In the genomic region with DNA sequence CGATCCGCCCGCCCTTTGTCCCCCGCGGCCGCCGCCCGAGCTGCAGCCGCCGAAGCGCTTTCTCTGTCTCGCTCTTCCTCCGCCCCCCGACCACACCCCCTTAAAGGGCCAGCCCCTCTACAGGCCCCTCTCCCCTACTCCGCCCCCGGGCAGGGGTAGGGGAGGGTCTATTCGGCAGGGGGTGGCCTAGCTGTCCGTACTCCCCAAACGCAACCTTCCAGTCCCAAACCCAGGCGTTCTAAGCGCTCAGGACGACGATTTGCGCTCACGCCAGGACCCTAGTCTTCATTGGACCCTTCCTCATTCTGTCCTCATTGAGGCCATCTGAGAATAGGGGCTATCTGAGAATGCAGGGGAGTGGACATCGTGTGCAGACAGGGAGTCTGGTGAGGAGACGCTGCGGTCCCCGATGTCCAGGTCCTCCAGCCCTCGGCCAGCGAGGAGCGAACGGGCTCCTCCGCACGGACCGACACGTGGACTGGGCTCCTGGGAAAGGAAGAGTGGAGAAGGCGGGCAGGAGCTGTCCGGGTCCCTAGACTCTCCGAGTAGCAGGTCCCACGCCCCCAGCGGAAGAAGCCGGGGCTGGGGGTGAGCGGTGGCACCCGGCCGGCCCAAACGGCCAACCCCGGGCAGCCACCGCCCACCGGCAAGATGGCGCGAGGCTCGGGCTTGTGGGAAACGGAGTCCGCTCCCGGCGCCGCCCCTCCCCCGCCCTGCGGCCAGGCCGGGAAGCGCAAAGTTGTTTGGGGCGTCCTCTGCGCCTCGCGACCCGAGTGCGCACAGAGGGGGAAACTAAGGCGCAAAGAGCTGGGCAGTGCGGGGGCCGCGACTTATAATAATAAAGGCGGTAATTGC, we compare ENCODE assay signal across 8 cellular contexts. TPM values are rescaled to one million over a fixed set of nuclear protein-coding genes. Genes with fewer than 3 reads are reported as not detected.
DNase-seq lines count a peak whose midpoint lies in the region; FAIRE-seq and TF ChIP-seq lines count a peak whose summit lies in the region.

PPP1R14B (minus strand) TSS at position 70 of the 855 bp plus-strand sequence. CDS start 270 bp downstream, outside the sequence.

- H3K4me3 Mint-ChIP-seq in endothelial cell (ENCODE audit: unreplicated experiment) = peak within 1 kb of the TSS; percentile 93

- TF ChIP-seq CTCF in OCI-LY3 (IDR thresholded peaks at IDR 0.05; ENCODE audit: low read depth, low read length) (no peak), endothelial cell (IDR thresholded peaks at IDR 0.05; ENCODE audit: unreplicated experiment) (peak; percentile 8)

- DNase-seq in GM18507 (ENCODE audit: extremely low spot score, insufficient read length, low read depth) (no peak), activated T-cell treated with anti-CD3 and anti-CD28 coated beads for 1 hour (ENCODE audit: low read depth) (peak; percentile 74), endothelial cell (ENCODE audit: low spot score) (peak; percentile 84), mesenteric fat pad (ENCODE audit: low spot score) (no peak), H54 (ENCODE audit: insufficient read length, low spot score) (no peak)
- DNase-seq in stimulated activated CD8-positive, alpha-beta memory T cell treated with anti-CD3 and anti-CD28 coated beads, Interleukin-15, amount 100 ng/mL, for 1 hour (ENCODE audit: low read depth) = peak; percentile 54

- peak within 1 kb of the TSS; percentile 66 for H2AFZ ChIP-seq in OCI-LY3 (ENCODE audit: low read depth, low read length)

- H3K4me2 ChIP-seq in OCI-LY3 (ENCODE audit: low read length) = peak within 1 kb of the TSS; percentile 98

- H3K9me3 ChIP-seq in HUES64 (ENCODE audit: insufficient read depth, low read depth, low read length) = no peaks in the 10 kb centered on the region
- H3K9me3 ChIP-seq in OCI-LY3 (ENCODE audit: insufficient read depth, low read length) = no peaks in the 10 kb centered on the region

- H3K27me3 ChIP-seq in HUES64 (ENCODE audit: insufficient read depth, low read length) (no peaks in the 10 kb centered on the region), OCI-LY3 (ENCODE audit: low read depth, low read length) (no peaks in the 10 kb centered on the region)

- peaks cover 26% of the 10 kb centered on the region for H3K4me1 Mint-ChIP-seq in endothelial cell (ENCODE audit: unreplicated experiment)

- H3K27ac ChIP-seq in HUES64 (ENCODE audit: low read depth, low read length) (peak within 1 kb of the TSS; percentile 93), OCI-LY3 (ENCODE audit: low read length) (peak within 1 kb of the TSS; percentile 78)

- 0 out of 2 replicates have a peak, but pooled peaks cover 3% of the 10 kb centered on the region for H4K20me1 ChIP-seq in OCI-LY3 (ENCODE audit: insufficient read depth, low read length)

- TF ChIP-seq POLR2A in H54 (IDR thresholded peaks at IDR 0.05; ENCODE audit: low read depth, low read length) = no peak; the same call in 1 of the 2 replicates

- peaks cover 38% of the 10 kb centered on the region for H3K4me1 ChIP-seq in HUES64 (ENCODE audit: insufficient read depth, low read length)
- H3K4me1 ChIP-seq in OCI-LY3 (ENCODE audit: low read length) = peaks cover 39% of the 10 kb centered on the region

- H3K36me3 Mint-ChIP-seq in endothelial cell (ENCODE audit: low read depth, unreplicated experiment) = peaks cover 11% of the 10 kb centered on the region

- peak within 1 kb of the TSS; percentile 93 for H3K4me3 ChIP-seq in HUES64 (ENCODE audit: low read length)
- peak within 1 kb of the TSS; percentile 97 for H3K4me3 ChIP-seq in OCI-LY3 (ENCODE audit: low read length)

- peaks cover 19% of the 10 kb centered on the region for H3K36me3 ChIP-seq in HUES64 (ENCODE audit: insufficient read depth, low read length)
- H3K36me3 ChIP-seq in OCI-LY3 (replicated peaks; ENCODE audit: low read depth, low read length) = peaks cover 19% of the 10 kb centered on the region

- peak; percentile 5 for FAIRE-seq in GM18507 (lab: Jason Lieb, UNC)
- FAIRE-seq in H54 (lab: Jason Lieb, UNC) = no peak

- peak within 1 kb of the TSS; percentile 88 for H3K9ac ChIP-seq in HUES64 (ENCODE audit: low read depth, low read length)
- peak within 1 kb of the TSS; percentile 100 for H3K9ac ChIP-seq in OCI-LY3 (ENCODE audit: low read length)

- H3K79me2 ChIP-seq in OCI-LY3 (ENCODE audit: low read length) = peaks cover 55% of the 10 kb centered on the region

- peak within 1 kb of the TSS; percentile 85 for H3K27ac Mint-ChIP-seq in endothelial cell (ENCODE audit: unreplicated experiment)

- no peaks in the 10 kb centered on the region for H3K9me3 Mint-ChIP-seq in endothelial cell (ENCODE audit: unreplicated experiment)

- peaks cover 10% of the 10 kb centered on the region for H3K27me3 Mint-ChIP-seq in endothelial cell (ENCODE audit: unreplicated experiment)

- under 1% methylated on average over 58 of the region's 73 CpGs for WGBS in HUES64

RNA-seq across cellular contexts. Expression of gene PPP1R14B, which starts in this region (rescaled TPM):
- 353 TPM for polyA plus RNA-seq in HUES64 (2013, experiment 1 of 2)
- polyA plus RNA-seq in HUES64 (2013, experiment 2 of 2) = 328 TPM
- total RNA-seq in endothelial cell (ENCODE audit: unreplicated experiment) (201 TPM), mesenteric fat pad (186 TPM)

Comparison
In these comparisons a context has a peak if more than half of its experiments do, and no peak if none do; other contexts are left out.
1. DNase-seq: peak in activated T-cell treated with anti-CD3 and anti-CD28 coated beads for 1 hour (single experiment), endothelial cell (single experiment) and stimulated activated CD8-positive, alpha-beta memory T cell treated with anti-CD3 and anti-CD28 coated beads, Interleukin-15, amount 100 ng/mL, for 1 hour (single experiment); none in GM18507 (single experiment), mesenteric fat pad (single experiment) and H54 (single experiment).